1 cellular context compared by ENCODE assay signal in genomic region chr13:23160241-23161175, GRCh38.
TF ChIP-seq lines count a peak whose summit lies in the region.

No MANE protein-coding gene starts in this region.

TF ChIP-seq in HEK293, 187 proteins besides CTCF, POLR2A, EP300 and RAD21 (continued from another document):
- TF ChIP-seq ZNF513 (tag by site-specific recombination; IDR thresholded peaks at IDR 0.05) (peak; percentile 12; the same call in 1 of the 2 replicates), ZNF561 (tag by site-specific recombination; IDR thresholded peaks at IDR 0.05; ENCODE audit: borderline replicate concordance) (no peak), ZNF2 (tag by site-specific recombination; IDR thresholded peaks at IDR 0.05) (no peak), ZNF843 (tag by site-specific recombination; IDR thresholded peaks at IDR 0.05) (no peak), OSR2 (tag by site-specific recombination; IDR thresholded peaks at IDR 0.05) (no peak)
